18 cellular contexts compared by ENCODE assay signal in the genomic region with DNA sequence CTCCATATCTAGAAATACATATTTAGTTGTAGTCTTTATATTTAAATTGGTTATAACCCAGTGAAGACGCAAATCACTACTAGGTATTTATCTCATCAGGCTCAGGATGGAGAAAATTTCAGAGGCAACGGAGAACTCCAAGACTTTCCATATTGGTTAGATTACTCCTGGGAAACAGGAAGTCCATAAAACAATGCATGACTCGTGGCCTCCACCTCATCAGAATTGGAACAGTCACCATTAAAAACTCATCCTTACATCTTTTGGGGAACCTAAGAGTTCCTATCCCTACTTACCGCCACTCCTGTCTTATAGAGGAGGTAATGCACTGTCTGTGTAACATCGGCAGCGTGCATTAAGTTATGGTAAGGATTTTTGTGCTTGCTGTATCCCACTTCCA.
A peak's percentile ranks its signal among the peaks of the same experiment; 100 is the strongest.
DNase-seq lines count a peak whose midpoint lies in the region; TF ChIP-seq lines count a peak whose summit lies in the region.
"Had no signal": no experiment of that assay in that cellular context is flagged by ENCODE, and none has a peak within 500 bp of the region (broad histone marks: within the 10 kb centered on the region; RNA-seq: fewer than 3 reads in every experiment).

No MANE protein-coding gene starts in this region.

- H3K27ac ChIP-seq in substantia nigra (ENCODE audit: low read depth, low read length, poor library complexity, severe bottlenecking) (no peak overlapping the region), osteoblast (ENCODE audit: low read depth, low read length) (no peak overlapping the region)
- H3K27ac ChIP-seq: GM23248, HL-60 had no signal

- H3K4me1 ChIP-seq in osteoblast (ENCODE audit: insufficient read depth, low read length): no peaks in the 10 kb centered on the region
- H3K4me1 ChIP-seq: BE2C had no signal

- H4K20me1 ChIP-seq in osteoblast (ENCODE audit: insufficient read depth, low read length): peaks cover 6% of the 10 kb centered on the region

- TF ChIP-seq CTCF in osteoblast (IDR thresholded peaks at IDR 0.05; ENCODE audit: extremely low read depth, low read depth, low read length): no peak

- H3K79me2 ChIP-seq in osteoblast (ENCODE audit: insufficient read depth, low read length): peaks cover 7% of the 10 kb centered on the region

- no peak overlapping the region for H3K4me3 ChIP-seq in osteoblast (ENCODE audit: insufficient read depth, low read length)
- H3K4me3 ChIP-seq: GM23248 had no signal

- no peaks in the 10 kb centered on the region for H3K9me3 ChIP-seq in osteoblast (ENCODE audit: low read depth, low read length)
- H3K9me3 ChIP-seq: BE2C had no signal

- H2AFZ ChIP-seq in osteoblast (ENCODE audit: low read length): no peak overlapping the region
- H2AFZ ChIP-seq: GM23248 had no signal

- H3K27me3 ChIP-seq in osteoblast (ENCODE audit: insufficient read depth, low read length): no peaks in the 10 kb centered on the region
- H3K27me3 ChIP-seq: BE2C had no signal

- no peak overlapping the region for H3K4me2 ChIP-seq in osteoblast (ENCODE audit: insufficient read depth, low read length)

- peaks cover 13% of the 10 kb centered on the region for H3K36me3 ChIP-seq in osteoblast (ENCODE audit: insufficient read depth, low read length)
- H3K36me3 ChIP-seq: BE2C had no signal

- DNase-seq in A172 (ENCODE audit: low spot score) (peak; percentile 63), EL (peak; percentile 30), HT1080 (ENCODE audit: low read depth) (peak; percentile 7), dermis blood vessel endothelial cell (peak; percentile 13), AG08395 (ENCODE audit: low spot score) (no peak), substantia nigra (lab: John Stamatoyannopoulos, UW) (no peak), osteoblast (ENCODE audit: insufficient read length, low spot score, missing footprints) (no peak), iPS-NIHi11 (ENCODE audit: low spot score) (no peak)
- DNase-seq: 8988T; BE2C; C1 segment of cervical spinal cord; CD4-positive, alpha-beta T cell; DMS153; DMS79; GM23248; HCEC 1CT; KBM-7 had no signal

Comparison
In these comparisons a context has a peak if more than half of its experiments do, and no peak if none do; other contexts are left out.
1. DNase-seq: peak in A172 (single experiment), EL (single experiment), HT1080 (single experiment) and dermis blood vessel endothelial cell (single experiment); none in AG08395 (single experiment), substantia nigra (0 of 49), osteoblast (single experiment) and iPS-NIHi11 (single experiment).